2 cellular contexts compared by ENCODE assay signal in genomic region chrY:24622472-24622871, GRCh38. TPM values are rescaled to one million over a fixed set of nuclear protein-coding genes. Genes with fewer than 3 reads are reported as not detected.
"Had no signal": no experiment of that assay in that cellular context is flagged by ENCODE, and none has a peak within 500 bp of the region (broad histone marks: within the 10 kb centered on the region; RNA-seq: fewer than 3 reads in every experiment).

No MANE protein-coding gene starts in this region.

RNA-seq across cellular contexts. Expression of gene BPY2B, which starts 4.7 kb away (rescaled TPM):
- total RNA-seq: G401, GM12878 had no signal
